In genomic region chr20:40687384-40688128, GRCh38 we compare ENCODE assay signal across 8 cellular contexts. TPM values are rescaled to one million over a fixed set of nuclear protein-coding genes. Genes with fewer than 3 reads are reported as not detected.
DNase-seq lines count a peak whose midpoint lies in the region; ATAC-seq and TF ChIP-seq lines count a peak whose summit lies in the region.

No MANE protein-coding gene starts in this region.

- H3K36me3 ChIP-seq in liver (ENCODE audit: control insufficient read depth in 4 of 4, insufficient read depth in 3 of 4, low read depth in 1 of 4, low read length in 3 of 4) (no peaks in the 10 kb centered on the region), thymus (ENCODE audit: control insufficient read depth, insufficient read depth) (no peaks in the 10 kb centered on the region)

- H3K27ac ChIP-seq in coronary artery, result peak overlapping the region; percentile 87 to 94
- peak overlapping the region; percentile 65 to 73 for H3K27ac ChIP-seq in liver (ENCODE audit: low read depth in 1 of 2, low read length in 2 of 2)
- H3K27ac ChIP-seq in thymus (ENCODE audit: low read depth), result peak overlapping the region; percentile 22

- H3K27me3 ChIP-seq in liver (ENCODE audit: control insufficient read depth in 4 of 4, insufficient read depth in 4 of 4, low read length in 3 of 4), result no peaks in the 10 kb centered on the region
- H3K27me3 ChIP-seq in thymus (ENCODE audit: control insufficient read depth, insufficient read depth), result peaks cover 93% of the 10 kb centered on the region

- no peaks in the 10 kb centered on the region for H3K9me3 ChIP-seq in liver (ENCODE audit: control insufficient read depth in 4 of 4, low read length in 3 of 4)
- H3K9me3 ChIP-seq in thymus (ENCODE audit: control insufficient read depth), result no peaks in the 10 kb centered on the region

- H3K9ac ChIP-seq in liver (ENCODE audit: low read depth in 1 of 2, low read length in 2 of 2), result peak overlapping the region; percentile 79 to 96

- DNase-seq in NCI-H345 (lab: John Stamatoyannopoulos, UW), result peak; percentile 55
- DNase-seq in NCI-H345 treated with DMSO at 0.1 percent for 48 hours (lab: John Stamatoyannopoulos, UW; ENCODE audit: unreplicated experiment), result no peak
- peak; percentile 81 for DNase-seq in coronary artery (ENCODE audit: low spot score)
- no peak for DNase-seq in GDM1 (lab: John Stamatoyannopoulos, UW)
- DNase-seq in cortex of kidney (lab: John Stamatoyannopoulos, UW), result no peak

- TF ChIP-seq CTCF in coronary artery (IDR thresholded peaks at IDR 0.05) (no peak), liver (IDR thresholded peaks at IDR 0.05; ENCODE audit: low read depth, low read length, missing input control) (no peak)

- H3K4me1 ChIP-seq in liver (ENCODE audit: control insufficient read depth in 4 of 4, insufficient read depth in 4 of 4, low read length in 3 of 4) (peaks cover 7 to 52% (median 31%) of the 10 kb centered on the region in 4 donors), thymus (ENCODE audit: control insufficient read depth, insufficient read depth, low read length) (peaks cover 10% of the 10 kb centered on the region)

- under 1% methylated on average over 62 of the region's 62 CpGs for WGBS in liver
- 4% methylated on average over 62 of the region's 62 CpGs for WGBS in thymus

- TF ChIP-seq RAD21 in liver (IDR thresholded peaks at IDR 0.05), result no peak

- H3K4me3 ChIP-seq in coronary artery (peak overlapping the region; percentile 88), liver (ENCODE audit: low read depth in 1 of 3, low read length in 3 of 3) (peak overlapping the region; percentile 37 to 91 (median 77)), thymus (ENCODE audit: low read length) (peak overlapping the region; percentile 60)

- no peak for ATAC-seq in HG02970 (IDR thresholded peaks at IDR 0.05; ENCODE audit: low FRiP score, unreplicated experiment)

TF ChIP-seq in liver, 16 proteins besides CTCF, POLR2A, EP300 and RAD21:
- no peak for TF ChIP-seq MAX (IDR thresholded peaks at IDR 0.05)
- TF ChIP-seq HNF4A (conservative IDR thresholded peaks at IDR 0.05), result peak; percentile 56 to 75
- TF ChIP-seq REST (IDR thresholded peaks at IDR 0.05), result peak; percentile 27
- TF ChIP-seq NR2F2 (IDR thresholded peaks at IDR 0.05), result peak; percentile 23
- TF ChIP-seq RXRA (IDR thresholded peaks at IDR 0.05), result peak in 1 of 2 donors; percentile 27
- TF ChIP-seq SP1 (IDR thresholded peaks at IDR 0.05), result peak; percentile 19
- TF ChIP-seq FOXA1 (IDR thresholded peaks at IDR 0.05), result no peak

RNA-seq across cellular contexts. Expression of gene MAFB, which starts 1.5 kb away (rescaled TPM):
- total RNA-seq in liver, result 10 to 100 TPM in 1 of 2 donors, 1 to 10 TPM in 1; 9.7 to 12.4 TPM
- polyA plus RNA-seq in liver (10 to 100 TPM; 10.4 to 12.9 TPM), thymus (26.1 TPM)

Comparison
In these comparisons a context has a peak if more than half of its experiments do, and no peak if none do; other contexts are left out.
1. DNase-seq: peak in NCI-H345 (single experiment) and coronary artery (single experiment); none in NCI-H345 treated with DMSO at 0.1 percent for 48 hours (single experiment), GDM1 (single experiment) and cortex of kidney (single experiment).
2. H3K27ac ChIP-seq: peak in every context shown above with its lines; median percentile 90 in coronary artery; 69 in liver; 22 in thymus.
3. Peak in every context shown above with its lines, with median percentiles within 50 percentile points of each other: H3K4me3 ChIP-seq.